In genomic region chr10:87134440-87134839, GRCh38 we compare ENCODE assay signal across 6 cellular contexts. TPM values are rescaled to one million over a fixed set of nuclear protein-coding genes. Genes with fewer than 3 reads are reported as not detected.
DNase-seq lines count a peak whose midpoint lies in the region; ATAC-seq and TF ChIP-seq lines count a peak whose summit lies in the region.
"Not testable (repeated sequence)": the region's sequence is repeated elsewhere in the genome, so short reads cannot be mapped to it uniquely, and the experiment has no call there.

No MANE protein-coding gene starts in this region.

- CTCF ChIA-PET in mammary epithelial cell (lab: Charles Lee; ENCODE audit: low non-redundant PET): not testable (repeated sequence)

- H2AFZ ChIP-seq in mammary epithelial cell (ENCODE audit: low read depth, low read length); trophoblast cell (ENCODE audit: insufficient read depth, low read length, poor library complexity): not testable (repeated sequence)

- not testable (repeated sequence) for H3K36me3 ChIP-seq in mammary epithelial cell (ENCODE audit: insufficient read depth, low read length); right lobe of liver; trophoblast cell (ENCODE audit: control insufficient read depth in 1 of 2, insufficient read depth in 2 of 2, low read length in 2 of 2)

- dilution Hi-C loops in mammary epithelial cell (cut with HindIII; ENCODE audit: low sequenced_read_pairs): not testable (repeated sequence)

- not testable (repeated sequence) for H3K23ac ChIP-seq in trophoblast cell (ENCODE audit: low read length)

- H3K9me3 ChIP-seq in mammary epithelial cell (replicated peaks; ENCODE audit: insufficient read depth, low read length); right lobe of liver; trophoblast cell (ENCODE audit: insufficient read depth, low read depth, low read length): not testable (repeated sequence)

- not testable (repeated sequence) for H2AK5ac ChIP-seq in trophoblast cell (ENCODE audit: low read length)

- not testable (repeated sequence) for H3K79me2 ChIP-seq in mammary epithelial cell (ENCODE audit: insufficient read depth, low read length); trophoblast cell (ENCODE audit: control insufficient read depth, insufficient read depth, low read length, poor library complexity)

- H4K20me1 ChIP-seq in mammary epithelial cell (ENCODE audit: insufficient read depth, low read length): not testable (repeated sequence)

- not testable (repeated sequence) for H3K4me3 ChIP-seq in mammary epithelial cell (replicated peaks in 1 of 3; ENCODE audit: insufficient read depth in 1 of 3, low read depth in 2 of 3, low read length in 3 of 3); right lobe of liver; trophoblast cell (ENCODE audit: low read depth, low read length)

- not testable (repeated sequence) for H4K8ac ChIP-seq in trophoblast cell (ENCODE audit: low read depth, low read length)

- H3K14ac ChIP-seq in trophoblast cell (ENCODE audit: low read length): not testable (repeated sequence)

- H4K12ac ChIP-seq in trophoblast cell (ENCODE audit: low read depth, low read length): not testable (repeated sequence)

- H2BK12ac ChIP-seq in trophoblast cell (ENCODE audit: low read length): not testable (repeated sequence)

- H3K4me2 ChIP-seq in mammary epithelial cell (ENCODE audit: insufficient read depth, low read depth, low read length); trophoblast cell (ENCODE audit: low read length): not testable (repeated sequence)

- not testable (repeated sequence) for H3K27ac ChIP-seq in mammary epithelial cell (ENCODE audit: insufficient read depth, low read depth, low read length); trophoblast cell (ENCODE audit: low read depth, low read length)
- peak overlapping the region in 1 of 3 donors; percentile 16 for H3K27ac ChIP-seq in right lobe of liver

- not testable (repeated sequence) for H3K4ac ChIP-seq in trophoblast cell (ENCODE audit: low read depth, low read length)

- not testable (repeated sequence) for H3K9ac ChIP-seq in mammary epithelial cell (ENCODE audit: insufficient read depth, low read length); trophoblast cell (ENCODE audit: low read length)

- H4K91ac ChIP-seq in trophoblast cell (ENCODE audit: low read depth, low read length): not testable (repeated sequence)

- in situ Hi-C loops in mammary epithelial cell (cut with MboI; ENCODE audit: low sequenced_read_pairs in 2 of 2): not testable (repeated sequence)

- ATAC-seq in Right ventricle myocardium superior (ENCODE audit: poor library complexity): peak; percentile 89
- ATAC-seq in left cardiac atrium: peak; percentile 78 to 85
- peak; percentile 9 for ATAC-seq in left colon
- peak; percentile 90 to 97 (median 96) for ATAC-seq in right lobe of liver

- not testable (repeated sequence) for TF ChIP-seq POLR2A in right lobe of liver (IDR thresholded peaks at IDR 0.05)

- H3K79me1 ChIP-seq in trophoblast cell (ENCODE audit: low read length): not testable (repeated sequence)

- TF ChIP-seq CTCF in mammary epithelial cell (conservative IDR thresholded peaks at IDR 0.05 in 1 of 2, IDR thresholded peaks at IDR 0.05 in 1 of 2; ENCODE audit: extremely low read depth in 1 of 2, insufficient read depth in 1 of 2, low read depth in 1 of 2, low read length in 2 of 2); right lobe of liver (IDR thresholded peaks at IDR 0.05): not testable (repeated sequence)

- 52% methylated on average over 2 of the region's 2 CpGs for WGBS in mammary epithelial cell (ENCODE audit: low coverage, missing lambda C conversion rate)
- WGBS in right lobe of liver (ENCODE audit: insufficient coverage, low coverage, low lambda C conversion rate, missing lambda C conversion rate): 41% methylated on average over 2 of the region's 2 CpGs
- WGBS in trophoblast cell (ENCODE audit: extremely low coverage, insufficient coverage, insufficient read length): no CpG with 5 or more reads among the region's 2 CpGs

- H2BK5ac ChIP-seq in trophoblast cell (ENCODE audit: low read depth, low read length, poor library complexity): not testable (repeated sequence)

- H3K4me1 ChIP-seq in mammary epithelial cell (ENCODE audit: insufficient read depth, low read length); trophoblast cell (ENCODE audit: control insufficient read depth in 1 of 2, insufficient read depth in 2 of 2, low read length in 2 of 2): not testable (repeated sequence)
- peaks cover 0 to 22% (median 5%) of the 10 kb centered on the region in 4 donors for H3K4me1 ChIP-seq in right lobe of liver

- not testable (repeated sequence) for H3K18ac ChIP-seq in trophoblast cell (ENCODE audit: low read length)

- peak; percentile 12 for DNase-seq in mammary epithelial cell
- DNase-seq in Right ventricle myocardium superior, left cardiac atrium, left colon: not testable (repeated sequence)
- DNase-seq in right lobe of liver: peak in 1 of 3 donors; percentile 70
- peak; percentile 87 to 90 for DNase-seq in trophoblast cell

- not testable (repeated sequence) for H2BK120ac ChIP-seq in trophoblast cell (ENCODE audit: insufficient read depth, low read length, poor library complexity)

- intact Hi-C loops in mammary epithelial cell (cut with micrococcal nuclease); Right ventricle myocardium superior (cut with DNase I); left cardiac atrium (cut with DNase I); left colon (cut with DNase I, micrococcal nuclease); right lobe of liver (cut with DNase I): not testable (repeated sequence)

- not testable (repeated sequence) for H3K27me3 ChIP-seq in mammary epithelial cell (ENCODE audit: insufficient read depth, low read length); right lobe of liver; trophoblast cell (ENCODE audit: insufficient read depth, low read length)

- BruUV-seq in mammary epithelial cell (replicated peaks; lab: Mats Ljungman, UMichigan): not testable (repeated sequence)

RNA-seq across cellular contexts. Expression of gene SHLD2, which starts 39.4 kb away (rescaled TPM):
- total RNA-seq in mammary epithelial cell (10 to 100 TPM; 14.8 to 19.7 TPM), Right ventricle myocardium superior (9.6 TPM), left cardiac atrium (10 to 100 TPM; 17.6 to 26.2 TPM), left colon (10 to 100 TPM; 31.3 to 33.0 TPM), right lobe of liver (10 to 100 TPM; 22.5 to 33.2 (median 27.2) TPM)
- 7.7 TPM for polyA plus RNA-seq in mammary epithelial cell
- polyA minus RNA-seq in mammary epithelial cell: 7.1 TPM
- polyA plus RNA-seq in trophoblast cell (2013): 13.2 and 13.4 TPM in 2 replicates

RNA-seq across cellular contexts. Expression of gene GLUD1, which starts 39.8 kb away (rescaled TPM):
- total RNA-seq in mammary epithelial cell: 100 to 1,000 TPM; 128 to 167 TPM
- polyA plus RNA-seq in mammary epithelial cell: 104 TPM
- 104 TPM for polyA minus RNA-seq in mammary epithelial cell
- 101 TPM for total RNA-seq in Right ventricle myocardium superior
- 10 to 100 TPM; 81.7 to 91.4 TPM for total RNA-seq in left cardiac atrium
- 100 to 1,000 TPM; 128 to 185 TPM for total RNA-seq in left colon
- total RNA-seq in right lobe of liver: 100 to 1,000 TPM; 272 to 652 (median 433) TPM
- 35.6 and 37.0 TPM in 2 replicates for polyA plus RNA-seq in trophoblast cell (2013)

Comparison
In these comparisons a context has a peak if more than half of its experiments do, and no peak if none do; other contexts are left out.
1. ATAC-seq: peak in every context shown above with its lines; median percentile 96 in right lobe of liver; 89 in Right ventricle myocardium superior; 82 in left cardiac atrium; 9 in left colon.